Comparison of ENCODE assay signal across 1 cellular context in the genomic region with DNA sequence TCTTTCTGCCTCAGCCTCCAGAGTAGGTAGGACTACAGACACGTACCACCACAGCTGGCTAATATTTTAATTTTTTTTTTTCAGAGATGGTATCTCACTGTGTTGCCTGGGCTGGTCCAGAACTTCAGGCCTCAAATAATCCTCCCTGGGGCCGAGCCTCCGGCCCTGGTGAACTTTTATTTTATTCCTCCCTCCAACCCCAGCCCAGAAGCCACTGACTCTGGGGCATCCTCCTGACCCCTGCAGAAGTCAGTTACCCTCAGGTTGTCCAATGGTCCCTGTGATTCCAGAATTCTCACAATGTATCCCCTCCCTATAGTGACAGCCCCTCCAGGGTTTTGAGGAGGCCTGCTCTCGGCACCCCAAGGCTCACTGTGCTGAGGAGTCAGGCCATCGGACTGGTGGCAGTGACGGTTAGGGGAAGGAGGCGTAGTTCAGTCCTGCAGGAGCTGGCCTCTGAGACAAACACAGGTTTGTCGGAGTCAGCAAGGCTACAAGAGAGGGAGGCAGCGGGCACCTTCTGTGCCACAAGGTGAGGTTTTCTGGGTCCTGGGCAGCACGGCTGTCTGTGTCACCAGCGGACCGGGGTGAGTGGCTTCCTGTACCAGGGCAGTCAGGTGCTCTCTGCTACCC.
TF ChIP-seq lines count a peak whose summit lies in the region.

No MANE protein-coding gene starts in this region.

TF ChIP-seq in WTC11, 78 proteins besides CTCF, POLR2A, EP300 and RAD21 (continued from another document):
- TF ChIP-seq, protein P1, sequence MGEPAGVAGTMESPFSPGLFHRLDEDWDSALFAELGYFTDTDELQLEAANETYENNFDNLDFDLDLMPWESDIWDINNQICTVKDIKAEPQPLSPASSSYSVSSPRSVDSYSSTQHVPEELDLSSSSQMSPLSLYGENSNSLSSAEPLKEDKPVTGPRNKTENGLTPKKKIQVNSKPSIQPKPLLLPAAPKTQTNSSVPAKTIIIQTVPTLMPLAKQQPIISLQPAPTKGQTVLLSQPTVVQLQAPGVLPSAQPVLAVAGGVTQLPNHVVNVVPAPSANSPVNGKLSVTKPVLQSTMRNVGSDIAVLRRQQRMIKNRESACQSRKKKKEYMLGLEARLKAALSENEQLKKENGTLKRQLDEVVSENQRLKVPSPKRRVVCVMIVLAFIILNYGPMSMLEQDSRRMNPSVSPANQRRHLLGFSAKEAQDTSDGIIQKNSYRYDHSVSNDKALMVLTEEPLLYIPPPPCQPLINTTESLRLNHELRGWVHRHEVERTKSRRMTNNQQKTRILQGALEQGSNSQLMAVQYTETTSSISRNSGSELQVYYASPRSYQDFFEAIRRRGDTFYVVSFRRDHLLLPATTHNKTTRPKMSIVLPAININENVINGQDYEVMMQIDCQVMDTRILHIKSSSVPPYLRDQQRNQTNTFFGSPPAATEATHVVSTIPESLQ (CRISPR knock-in tag; IDR thresholded peaks at IDR 0.05), result no peak
- TF ChIP-seq, protein P2, sequence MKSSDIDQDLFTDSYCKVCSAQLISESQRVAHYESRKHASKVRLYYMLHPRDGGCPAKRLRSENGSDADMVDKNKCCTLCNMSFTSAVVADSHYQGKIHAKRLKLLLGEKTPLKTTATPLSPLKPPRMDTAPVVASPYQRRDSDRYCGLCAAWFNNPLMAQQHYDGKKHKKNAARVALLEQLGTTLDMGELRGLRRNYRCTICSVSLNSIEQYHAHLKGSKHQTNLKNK (CRISPR knock-in tag; IDR thresholded peaks at IDR 0.05), result no peak
- TF ChIP-seq, protein P3, sequence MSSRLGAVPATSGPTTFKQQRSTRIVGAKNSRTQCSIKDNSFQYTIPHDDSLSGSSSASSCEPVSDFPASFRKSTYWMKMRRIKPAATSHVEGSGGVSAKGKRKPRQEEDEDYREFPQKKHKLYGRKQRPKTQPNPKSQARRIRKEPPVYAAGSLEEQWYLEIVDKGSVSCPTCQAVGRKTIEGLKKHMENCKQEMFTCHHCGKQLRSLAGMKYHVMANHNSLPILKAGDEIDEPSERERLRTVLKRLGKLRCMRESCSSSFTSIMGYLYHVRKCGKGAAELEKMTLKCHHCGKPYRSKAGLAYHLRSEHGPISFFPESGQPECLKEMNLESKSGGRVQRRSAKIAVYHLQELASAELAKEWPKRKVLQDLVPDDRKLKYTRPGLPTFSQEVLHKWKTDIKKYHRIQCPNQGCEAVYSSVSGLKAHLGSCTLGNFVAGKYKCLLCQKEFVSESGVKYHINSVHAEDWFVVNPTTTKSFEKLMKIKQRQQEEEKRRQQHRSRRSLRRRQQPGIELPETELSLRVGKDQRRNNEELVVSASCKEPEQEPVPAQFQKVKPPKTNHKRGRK (CRISPR knock-in tag; IDR thresholded peaks at IDR 0.05; ENCODE audit: borderline replicate concordance), result no peak
- TF ChIP-seq, protein P4, sequence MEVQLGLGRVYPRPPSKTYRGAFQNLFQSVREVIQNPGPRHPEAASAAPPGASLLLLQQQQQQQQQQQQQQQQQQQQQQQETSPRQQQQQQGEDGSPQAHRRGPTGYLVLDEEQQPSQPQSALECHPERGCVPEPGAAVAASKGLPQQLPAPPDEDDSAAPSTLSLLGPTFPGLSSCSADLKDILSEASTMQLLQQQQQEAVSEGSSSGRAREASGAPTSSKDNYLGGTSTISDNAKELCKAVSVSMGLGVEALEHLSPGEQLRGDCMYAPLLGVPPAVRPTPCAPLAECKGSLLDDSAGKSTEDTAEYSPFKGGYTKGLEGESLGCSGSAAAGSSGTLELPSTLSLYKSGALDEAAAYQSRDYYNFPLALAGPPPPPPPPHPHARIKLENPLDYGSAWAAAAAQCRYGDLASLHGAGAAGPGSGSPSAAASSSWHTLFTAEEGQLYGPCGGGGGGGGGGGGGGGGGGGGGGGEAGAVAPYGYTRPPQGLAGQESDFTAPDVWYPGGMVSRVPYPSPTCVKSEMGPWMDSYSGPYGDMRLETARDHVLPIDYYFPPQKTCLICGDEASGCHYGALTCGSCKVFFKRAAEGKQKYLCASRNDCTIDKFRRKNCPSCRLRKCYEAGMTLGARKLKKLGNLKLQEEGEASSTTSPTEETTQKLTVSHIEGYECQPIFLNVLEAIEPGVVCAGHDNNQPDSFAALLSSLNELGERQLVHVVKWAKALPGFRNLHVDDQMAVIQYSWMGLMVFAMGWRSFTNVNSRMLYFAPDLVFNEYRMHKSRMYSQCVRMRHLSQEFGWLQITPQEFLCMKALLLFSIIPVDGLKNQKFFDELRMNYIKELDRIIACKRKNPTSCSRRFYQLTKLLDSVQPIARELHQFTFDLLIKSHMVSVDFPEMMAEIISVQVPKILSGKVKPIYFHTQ (CRISPR knock-in tag; IDR thresholded peaks at IDR 0.05), result no peak
- TF ChIP-seq ESRRA (CRISPR knock-in tag; IDR thresholded peaks at IDR 0.05; ENCODE audit: borderline replicate concordance), result no peak
- TF ChIP-seq KAT7 (CRISPR knock-in tag; IDR thresholded peaks at IDR 0.05; ENCODE audit: borderline replicate concordance), result no peak
- TF ChIP-seq, protein P5, sequence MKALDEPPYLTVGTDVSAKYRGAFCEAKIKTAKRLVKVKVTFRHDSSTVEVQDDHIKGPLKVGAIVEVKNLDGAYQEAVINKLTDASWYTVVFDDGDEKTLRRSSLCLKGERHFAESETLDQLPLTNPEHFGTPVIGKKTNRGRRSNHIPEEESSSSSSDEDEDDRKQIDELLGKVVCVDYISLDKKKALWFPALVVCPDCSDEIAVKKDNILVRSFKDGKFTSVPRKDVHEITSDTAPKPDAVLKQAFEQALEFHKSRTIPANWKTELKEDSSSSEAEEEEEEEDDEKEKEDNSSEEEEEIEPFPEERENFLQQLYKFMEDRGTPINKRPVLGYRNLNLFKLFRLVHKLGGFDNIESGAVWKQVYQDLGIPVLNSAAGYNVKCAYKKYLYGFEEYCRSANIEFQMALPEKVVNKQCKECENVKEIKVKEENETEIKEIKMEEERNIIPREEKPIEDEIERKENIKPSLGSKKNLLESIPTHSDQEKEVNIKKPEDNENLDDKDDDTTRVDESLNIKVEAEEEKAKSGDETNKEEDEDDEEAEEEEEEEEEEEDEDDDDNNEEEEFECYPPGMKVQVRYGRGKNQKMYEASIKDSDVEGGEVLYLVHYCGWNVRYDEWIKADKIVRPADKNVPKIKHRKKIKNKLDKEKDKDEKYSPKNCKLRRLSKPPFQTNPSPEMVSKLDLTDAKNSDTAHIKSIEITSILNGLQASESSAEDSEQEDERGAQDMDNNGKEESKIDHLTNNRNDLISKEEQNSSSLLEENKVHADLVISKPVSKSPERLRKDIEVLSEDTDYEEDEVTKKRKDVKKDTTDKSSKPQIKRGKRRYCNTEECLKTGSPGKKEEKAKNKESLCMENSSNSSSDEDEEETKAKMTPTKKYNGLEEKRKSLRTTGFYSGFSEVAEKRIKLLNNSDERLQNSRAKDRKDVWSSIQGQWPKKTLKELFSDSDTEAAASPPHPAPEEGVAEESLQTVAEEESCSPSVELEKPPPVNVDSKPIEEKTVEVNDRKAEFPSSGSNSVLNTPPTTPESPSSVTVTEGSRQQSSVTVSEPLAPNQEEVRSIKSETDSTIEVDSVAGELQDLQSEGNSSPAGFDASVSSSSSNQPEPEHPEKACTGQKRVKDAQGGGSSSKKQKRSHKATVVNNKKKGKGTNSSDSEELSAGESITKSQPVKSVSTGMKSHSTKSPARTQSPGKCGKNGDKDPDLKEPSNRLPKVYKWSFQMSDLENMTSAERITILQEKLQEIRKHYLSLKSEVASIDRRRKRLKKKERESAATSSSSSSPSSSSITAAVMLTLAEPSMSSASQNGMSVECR (CRISPR knock-in tag; IDR thresholded peaks at IDR 0.05; ENCODE audit: borderline replicate concordance), result no peak
TF ChIP-seq in WTC11: peak in this region for 0.
